ENCODE assay signal across 14 cellular contexts in genomic region chr6:131213501-131213990, GRCh38.
DNase-seq lines count a peak whose midpoint lies in the region; ATAC-seq and TF ChIP-seq lines count a peak whose summit lies in the region.
"Had no signal": no experiment of that assay in that cellular context is flagged by ENCODE, and none has a peak within 500 bp of the region (broad histone marks: within the 10 kb centered on the region; RNA-seq: fewer than 3 reads in every experiment).

No MANE protein-coding gene starts in this region.

- 35 to 56% (median 49%) methylated on average over 3 of the region's 3 CpGs for WGBS in heart left ventricle, 4 donors
- WGBS in stomach, 5 donors = 20 to 47% (median 28%) methylated on average over 3 of the region's 3 CpGs

- TF ChIP-seq POLR2A in heart left ventricle (IDR thresholded peaks at IDR 0.05) (no peak), stomach (IDR thresholded peaks at IDR 0.05) (no peak)

- no peaks in the 10 kb centered on the region for H3K27me3 ChIP-seq in heart left ventricle
- H3K27me3 ChIP-seq in stomach = no peaks in the 10 kb centered on the region
- H3K27me3 ChIP-seq: colonic mucosa, gastroesophageal sphincter had no signal

- TF ChIP-seq EP300 in stomach (IDR thresholded peaks at IDR 0.05) = no peak

- peak; percentile 26 for ATAC-seq in Right ventricle myocardium superior (ENCODE audit: poor library complexity)
- peak; percentile 55 to 68 (median 62) for ATAC-seq in heart left ventricle
- ATAC-seq in GM21423 (IDR thresholded peaks at IDR 0.05; ENCODE audit: unreplicated experiment) = no peak
- ATAC-seq in GM21390 (IDR thresholded peaks at IDR 0.05; ENCODE audit: unreplicated experiment) = no peak
- ATAC-seq: gastroesophageal sphincter, PC-3 had no signal

- intact Hi-C loops in Right ventricle myocardium superior (cut with DNase I) = no loop called here
- intact Hi-C loops in cardiac septum (cut with DNase I) = no loop called here
- intact Hi-C loops in heart left ventricle (cut with DNase I) = loop anchor here in 1 of 10 donors (2.0 kb wide), 1 partner anchor 15 kb away; no protein-coding TSS in a partner anchor
- intact Hi-C loops in stomach (cut with DNase I; ENCODE audit: low total_unique reads) = no loop called here

- TF ChIP-seq CTCF in heart left ventricle (IDR thresholded peaks at IDR 0.05) = no peak
- TF ChIP-seq CTCF in stomach (IDR thresholded peaks at IDR 0.05) = no peak

- H3K36me3 ChIP-seq in heart left ventricle (no peaks in the 10 kb centered on the region), stomach (no peaks in the 10 kb centered on the region)
- H3K36me3 ChIP-seq: colonic mucosa had no signal

- no peak for DNase-seq in Right ventricle myocardium superior
- no peak for DNase-seq in cardiac septum (ENCODE audit: low spot score)
- DNase-seq in amniotic epithelial cell (ENCODE audit: low read depth) = peak; percentile 76
- no peak for DNase-seq in heart left ventricle
- DNase-seq in stomach = no peak
- DNase-seq in NCI-H82 (lab: John Stamatoyannopoulos, UW) = no peak
- DNase-seq: activated CD4-positive, alpha-beta T cell treated with anti-CD3 and anti-CD28 coated beads, Interleukin-2, amount 50 U/mL, for 4 hours; activated gamma-delta T cell treated with Interleukin-2 at 50 U/mL for 16 hours; colonic mucosa; DMS79 treated with DMSO at 0.1 percent for 48 hours; PC-3 had no signal

- H3K9me3 ChIP-seq in heart left ventricle = no peaks in the 10 kb centered on the region
- no peaks in the 10 kb centered on the region for H3K9me3 ChIP-seq in stomach
- H3K9me3 ChIP-seq: colonic mucosa, gastroesophageal sphincter had no signal

- H3K27ac ChIP-seq in heart left ventricle = peak overlapping the region in 7 of 12 donors; percentile 7 to 63 (median 33)
- peak overlapping the region in 3 of 5 donors; percentile 5 to 42 (median 12) for H3K27ac ChIP-seq in stomach
- H3K27ac ChIP-seq: colonic mucosa, gastroesophageal sphincter had no signal

- H3K4me1 ChIP-seq in heart left ventricle (peaks cover 0 to 42% (median 25%) of the 10 kb centered on the region in 12 donors), stomach (peaks cover 23 to 48% (median 32%) of the 10 kb centered on the region in 4 donors)
- H3K4me1 ChIP-seq: colonic mucosa, gastroesophageal sphincter had no signal

- H3K4me3 ChIP-seq in heart left ventricle (no peak overlapping the region), stomach (no peak overlapping the region)
- H3K4me3 ChIP-seq: colonic mucosa, gastroesophageal sphincter had no signal

Comparison
In these comparisons a context has a peak if more than half of its experiments do, and no peak if none do; other contexts are left out.
1. ATAC-seq: peak in Right ventricle myocardium superior (single experiment) and heart left ventricle (4 of 4); none in GM21423 (single experiment) and GM21390 (single experiment).